Comparison of ENCODE assay signal across 20 cellular contexts in genomic region chr5:168447748-168448147, GRCh38.
"Had no signal": no experiment of that assay in that cellular context is flagged by ENCODE, and none has a peak within 500 bp of the region (broad histone marks: within the 10 kb centered on the region; RNA-seq: fewer than 3 reads in every experiment).

No MANE protein-coding gene starts in this region.

- DNase-seq: activated CD4-positive, alpha-beta T cell treated with anti-CD3 and anti-CD28 coated beads, Interleukin-2, amount 50 U/mL, for 48 hours; activated CD8-positive, alpha-beta memory T cell treated with anti-CD3 and anti-CD28 coated beads, Interleukin-2, amount 10 ng/mL, durations not matched to agents 7 days and 5 days; activated effector memory CD4-positive, alpha-beta T cell treated with Interleukin-2 at 50 U/mL for 16 hours; activated naive CD4-positive, alpha-beta T cell treated with anti-CD3 and anti-CD28 coated beads, Interleukin-2, amount 50 U/mL, for 16 hours; activated T-cell treated with anti-CD3 and anti-CD28 coated beads, Interleukin-2, amount 50 U/mL, for 24 hours; body of pancreas; effector memory CD8-positive, alpha-beta T cell; gastrocnemius medialis; midbrain; stimulated activated CD4-positive, alpha-beta T cell treated with anti-CD3 and anti-CD28 coated beads, Interleukin-15, amount 100 ng/mL, for 24 hours; stimulated activated CD4-positive, alpha-beta T cell treated with anti-CD3 and anti-CD28 coated beads, Interleukin-4, amount 100 ng/mL, for 24 hours; stimulated activated naive CD4-positive, alpha-beta T cell; T-helper 1 cell; tibial artery had no signal

- H3K9me3 Mint-ChIP-seq: activated T-cell treated with anti-CD3 and anti-CD28 coated beads, Interleukin-2, amount 50 U/mL, for 24 hours; central memory CD8-positive, alpha-beta T cell; effector memory CD8-positive, alpha-beta T cell had no signal

- H3K4me1 ChIP-seq: body of pancreas, gastrocnemius medialis, tibial artery had no signal

- H3K27ac Mint-ChIP-seq: activated CD8-positive, alpha-beta memory T cell treated with anti-CD3 and anti-CD28 coated beads, Interleukin-2, amount 10 ng/mL, durations not matched to agents 7 days and 5 days; activated T-cell treated with anti-CD3 and anti-CD28 coated beads, Interleukin-2, amount 50 U/mL, for 24 hours; effector memory CD8-positive, alpha-beta T cell had no signal

- H3K27me3 ChIP-seq: body of pancreas, tibial artery had no signal

- H3K36me3 Mint-ChIP-seq: activated CD8-positive, alpha-beta memory T cell treated with anti-CD3 and anti-CD28 coated beads, Interleukin-2, amount 10 ng/mL, durations not matched to agents 7 days and 5 days had no signal

- FAIRE-seq: islet of Langerhans had no signal

- H3K4me3 Mint-ChIP-seq: activated CD8-positive, alpha-beta memory T cell treated with anti-CD3 and anti-CD28 coated beads, Interleukin-2, amount 10 ng/mL, durations not matched to agents 7 days and 5 days; activated T-cell treated with anti-CD3 and anti-CD28 coated beads, Interleukin-2, amount 50 U/mL, for 24 hours; central memory CD8-positive, alpha-beta T cell; effector memory CD8-positive, alpha-beta T cell had no signal

- ATAC-seq: activated CD8-positive, alpha-beta memory T cell treated with anti-CD3 and anti-CD28 coated beads, Interleukin-2, amount 10 ng/mL, durations not matched to agents 7 days and 5 days; body of pancreas; effector memory CD8-positive, alpha-beta T cell; gastrocnemius medialis; left lobe of liver; SK-N-SH treated with all-trans-retinoic acid at 6 μM for 48 hours had no signal

- H3K4me3 ChIP-seq: body of pancreas, gastrocnemius medialis, skin epidermis, tibial artery had no signal

- H3K4me1 Mint-ChIP-seq: activated CD8-positive, alpha-beta memory T cell treated with anti-CD3 and anti-CD28 coated beads, Interleukin-2, amount 10 ng/mL, durations not matched to agents 7 days and 5 days; central memory CD8-positive, alpha-beta T cell had no signal

- H3K27ac ChIP-seq: body of pancreas, epithelial cell of prostate, gastrocnemius medialis, skin epidermis, tibial artery had no signal

- H3K9me3 ChIP-seq: body of pancreas, gastrocnemius medialis, tibial artery had no signal

- H3K27me3 Mint-ChIP-seq: activated T-cell treated with anti-CD3 and anti-CD28 coated beads, Interleukin-2, amount 50 U/mL, for 24 hours; central memory CD8-positive, alpha-beta T cell had no signal

- H3K36me3 ChIP-seq: gastrocnemius medialis, tibial artery had no signal
